Comparison of ENCODE assay signal across 12 cellular contexts in the genomic region with DNA sequence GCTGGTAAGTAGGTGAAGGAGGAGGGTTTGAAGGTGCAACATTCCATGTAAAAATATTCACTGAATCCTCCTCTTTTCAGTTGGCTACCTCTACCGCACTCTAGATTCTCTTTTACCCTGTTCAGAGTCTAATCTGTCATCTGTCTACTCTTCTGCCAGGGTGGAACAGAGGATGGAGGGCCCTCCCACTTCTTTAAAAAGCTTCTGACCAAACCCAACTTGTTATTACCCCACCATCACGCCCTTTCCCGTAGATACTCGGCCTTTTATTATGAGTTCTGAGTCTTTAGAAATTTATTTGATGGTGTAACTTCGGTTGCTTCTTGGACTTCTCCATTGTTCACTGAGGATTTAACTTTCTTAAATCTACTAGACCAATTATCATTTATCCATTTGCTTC.
"Had no signal": no experiment of that assay in that cellular context is flagged by ENCODE, and none has a peak within 500 bp of the region (broad histone marks: within the 10 kb centered on the region; RNA-seq: fewer than 3 reads in every experiment).

No MANE protein-coding gene starts in this region.

- ATAC-seq: activated T-helper 17 cell treated with anti-CD3 and anti-CD28 coated beads, Interleukin-2, amount 50 U/mL, for 72 hours; effector memory CD8-positive, alpha-beta T cell; foreskin keratinocyte; stimulated activated effector memory CD8-positive, alpha-beta T cell treated with anti-CD3 and anti-CD28 coated beads, Interleukin-12 subunit alpha, Interleukin-12 subunit beta, amount 100 ng/mL, for 72 hours had no signal

- H3K9me3 Mint-ChIP-seq: activated T-helper 17 cell treated with anti-CD3 and anti-CD28 coated beads, Interleukin-2, amount 50 U/mL, for 72 hours; effector memory CD8-positive, alpha-beta T cell; stimulated activated effector memory CD8-positive, alpha-beta T cell treated with anti-CD3 and anti-CD28 coated beads, Interleukin-12 subunit alpha, Interleukin-12 subunit beta, amount 100 ng/mL, for 72 hours had no signal

- H3K27ac Mint-ChIP-seq: activated T-helper 17 cell treated with anti-CD3 and anti-CD28 coated beads, Interleukin-2, amount 50 U/mL, for 72 hours; effector memory CD8-positive, alpha-beta T cell; stimulated activated effector memory CD8-positive, alpha-beta T cell treated with anti-CD3 and anti-CD28 coated beads, Interleukin-12 subunit alpha, Interleukin-12 subunit beta, amount 100 ng/mL, for 72 hours had no signal

- H3K4me3 Mint-ChIP-seq: activated T-helper 17 cell treated with anti-CD3 and anti-CD28 coated beads, Interleukin-2, amount 50 U/mL, for 72 hours; effector memory CD8-positive, alpha-beta T cell; stimulated activated effector memory CD8-positive, alpha-beta T cell treated with anti-CD3 and anti-CD28 coated beads, Interleukin-12 subunit alpha, Interleukin-12 subunit beta, amount 100 ng/mL, for 72 hours had no signal

- H3K4me3 ChIP-seq: transverse colon had no signal

- H3K27me3 Mint-ChIP-seq: activated T-helper 17 cell treated with anti-CD3 and anti-CD28 coated beads, Interleukin-2, amount 50 U/mL, for 72 hours; effector memory CD8-positive, alpha-beta T cell had no signal

- DNase-seq: activated CD4-positive, alpha-beta T cell treated with anti-CD3 and anti-CD28 coated beads for 1 hour; activated CD4-positive, alpha-beta T cell treated with anti-CD3 and anti-CD28 coated beads, Interleukin-2, amount 50 U/mL, for 4 hours; activated naive CD4-positive, alpha-beta T cell treated with Interleukin-2 at 50 U/mL for 16 hours; aorta; effector memory CD8-positive, alpha-beta T cell; foreskin keratinocyte; glutamatergic neuron; midbrain; retina; transverse colon had no signal

- H3K27ac ChIP-seq: foreskin keratinocyte, transverse colon had no signal

- H3K27me3 ChIP-seq: transverse colon had no signal
